ENCODE assay signal across 1 cellular context in the genomic region with DNA sequence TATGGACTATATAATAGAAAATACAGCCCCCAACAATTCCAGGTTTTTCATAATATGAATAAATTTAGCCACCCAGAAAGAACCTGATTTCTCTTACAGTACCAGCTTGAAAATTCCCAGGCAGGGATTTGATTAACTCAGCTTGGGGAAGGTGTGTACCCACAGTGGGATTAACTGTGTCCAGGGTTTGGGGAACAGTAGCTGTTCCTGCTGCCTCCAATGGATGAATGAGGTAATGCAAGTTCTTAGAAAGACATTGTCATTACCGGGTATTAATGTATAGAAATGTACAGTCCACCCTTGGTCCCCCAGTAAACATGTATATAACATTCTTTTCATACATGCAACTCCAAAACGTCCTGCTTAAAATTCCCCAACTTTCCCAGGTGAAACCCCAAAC.
TF ChIP-seq lines count a peak whose summit lies in the region.

No MANE protein-coding gene starts in this region.

TF ChIP-seq in GM23338, 12 proteins besides CTCF, POLR2A, EP300 and RAD21 (continued from another document):
- no peak for TF ChIP-seq ZNF462 (CRISPR knock-in tag; IDR thresholded peaks at IDR 0.05)
- no peak for TF ChIP-seq STAT1 (IDR thresholded peaks at IDR 0.05; ENCODE audit: unreplicated experiment)
- no peak for TF ChIP-seq ZNF114 (CRISPR knock-in tag; IDR thresholded peaks at IDR 0.05)
- no peak for TF ChIP-seq EZH2 (IDR thresholded peaks at IDR 0.05; ENCODE audit: low read depth, unreplicated experiment)
- no peak for TF ChIP-seq POLR2AphosphoS5 (IDR thresholded peaks at IDR 0.05; ENCODE audit: low read depth)
- TF ChIP-seq EZH2phosphoT487 (IDR thresholded peaks at IDR 0.05; ENCODE audit: unreplicated experiment): no peak
